10 cellular contexts compared by ENCODE assay signal in the genomic region with DNA sequence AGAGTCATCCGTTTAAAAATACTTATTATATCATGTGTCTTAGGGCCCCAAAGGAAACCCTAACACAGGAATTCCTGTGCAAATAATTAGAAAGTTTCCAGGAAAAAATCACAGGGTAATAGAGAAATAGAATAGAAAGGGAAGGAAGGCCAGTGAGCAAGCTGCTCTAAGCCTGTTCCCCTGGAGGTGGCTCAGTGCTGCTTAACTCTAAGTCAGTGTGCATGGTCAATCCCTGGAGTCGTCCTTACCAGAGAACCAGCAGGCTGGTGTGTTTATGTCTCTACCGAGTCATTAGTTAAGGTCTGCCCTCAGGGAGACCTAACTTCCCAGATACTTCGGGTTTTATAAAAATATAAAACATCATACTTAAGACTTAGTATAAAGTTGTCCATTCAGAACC. TPM values are rescaled to one million over a fixed set of nuclear protein-coding genes. Genes with fewer than 3 reads are reported as not detected.
DNase-seq lines count a peak whose midpoint lies in the region; ATAC-seq, FAIRE-seq and TF ChIP-seq lines count a peak whose summit lies in the region.
"Had no signal": no experiment of that assay in that cellular context is flagged by ENCODE, and none has a peak within 500 bp of the region (broad histone marks: within the 10 kb centered on the region; RNA-seq: fewer than 3 reads in every experiment).

No MANE protein-coding gene starts in this region.

- H3K9me3 Mint-ChIP-seq in nephron progenitor cell, result peaks cover 8% of the 10 kb centered on the region

- peak overlapping the region; percentile 75 for H3K4me2 ChIP-seq in DOHH2 (ENCODE audit: low read length)
- H3K4me2 ChIP-seq in endothelial cell of umbilical vein (ENCODE audit: insufficient read depth, low read length), result peak overlapping the region; percentile 78

- H3K4me3 Mint-ChIP-seq in nephron progenitor cell, result peak overlapping the region; percentile 90
- H3K4me3 Mint-ChIP-seq: activated naive CD8-positive, alpha-beta T cell treated with anti-CD3 and anti-CD28 coated beads, Interleukin-2, amount 10 ng/mL, durations not matched to agents 7 days and 5 days had no signal

- H3K4me1 ChIP-seq in DOHH2 (ENCODE audit: control insufficient read depth, low read length) (peaks cover 22% of the 10 kb centered on the region), endothelial cell of umbilical vein (ENCODE audit: control insufficient read depth, extremely low read depth, insufficient read depth, low read length) (peaks cover 21% of the 10 kb centered on the region), tibial artery (peaks cover 0 to 11% (median 11%) of the 10 kb centered on the region in 4 donors)

- H3K4me1 Mint-ChIP-seq in nephron progenitor cell, result peaks cover 29% of the 10 kb centered on the region

- TF ChIP-seq POLR2A in NB4 (IDR thresholded peaks at IDR 0.05; ENCODE audit: extremely low read depth, insufficient read length) (no peak), endothelial cell of umbilical vein (IDR thresholded peaks at IDR 0.05; ENCODE audit: low read depth, low read length) (no peak)

- H3K27me3 Mint-ChIP-seq in nephron progenitor cell (ENCODE audit: low read depth, poor library complexity), result peaks cover 5% of the 10 kb centered on the region

- peaks cover 11% of the 10 kb centered on the region for H3F3A ChIP-seq in DOHH2 (ENCODE audit: control insufficient read depth, insufficient read depth)

- H3K79me2 ChIP-seq in DOHH2 (ENCODE audit: control insufficient read depth, low read length), result peaks cover 16% of the 10 kb centered on the region
- H3K79me2 ChIP-seq in endothelial cell of umbilical vein (ENCODE audit: control insufficient read depth, insufficient read depth, low read length), result no peaks in the 10 kb centered on the region

- H3K36me3 ChIP-seq in DOHH2 (ENCODE audit: control insufficient read depth, low read length), result no peaks in the 10 kb centered on the region
- no peaks in the 10 kb centered on the region for H3K36me3 ChIP-seq in endothelial cell of umbilical vein (ENCODE audit: control insufficient read depth in 2 of 2, extremely low read depth in 1 of 2, insufficient read depth in 2 of 2, low read length in 2 of 2)
- peaks cover 0 to 13% (median 6%) of the 10 kb centered on the region in 3 donors for H3K36me3 ChIP-seq in tibial artery

- no peak overlapping the region for H2AFZ ChIP-seq in endothelial cell of umbilical vein (ENCODE audit: low read depth, low read length)

- POLR2A ChIA-PET in endothelial cell of umbilical vein (lab: Charles Lee), result no interaction called here

- intact Hi-C loops in endothelial cell of umbilical vein (cut with micrococcal nuclease), result no loop called here
- intact Hi-C loops in tibial artery (cut with DNase I; ENCODE audit: low total_unique reads), result no loop called here

- CTCF ChIA-PET in endothelial cell of umbilical vein (lab: Charles Lee), result interaction anchor here (1.0 to 2.1 kb wide), 5 partner anchors 10 to 317 kb away, joined by 3 to 9 read pairs (median 4); no protein-coding TSS in a partner anchor

- dilution Hi-C loops in endothelial cell of umbilical vein (cut with MboI; ENCODE audit: extremely low pct_ligation_motif_present, low sequenced_read_pairs), result no loop called here

- peak overlapping the region; percentile 17; the same call in 1 of the 2 replicates for H3K4me3 ChIP-seq in DOHH2 (ENCODE audit: low read length)
- H3K4me3 ChIP-seq in NB4 (ENCODE audit: low read depth, low read length), result peak overlapping the region; percentile 14
- H3K4me3 ChIP-seq in endothelial cell of umbilical vein (replicated peaks in 1 of 3; ENCODE audit: insufficient read depth in 1 of 3, low read depth in 1 of 3, low read length in 3 of 3), result peak overlapping the region in 2 of 3 experiments; percentile 4 to 26
- no peak overlapping the region for H3K4me3 ChIP-seq in tibial artery

- H3K9ac ChIP-seq in endothelial cell of umbilical vein (replicated peaks; ENCODE audit: extremely low read depth, insufficient read depth, low read length), result peak overlapping the region; percentile 22

- H3K9me3 ChIP-seq in DOHH2 (ENCODE audit: control insufficient read depth, insufficient read depth, low read length) (no peaks in the 10 kb centered on the region), endothelial cell of umbilical vein (replicated peaks; ENCODE audit: control insufficient read depth, insufficient read depth, low read length) (no peaks in the 10 kb centered on the region), tibial artery (no peaks in the 10 kb centered on the region)

- peaks cover 24% of the 10 kb centered on the region for H3K36me3 Mint-ChIP-seq in nephron progenitor cell (ENCODE audit: low read depth)

- no peaks in the 10 kb centered on the region for H4K20me1 ChIP-seq in DOHH2 (ENCODE audit: control insufficient read depth, insufficient read depth, low read depth, low read length)
- H4K20me1 ChIP-seq in endothelial cell of umbilical vein (replicated peaks; ENCODE audit: control insufficient read depth, extremely low read depth, insufficient read depth, low read length), result no peaks in the 10 kb centered on the region

- peak; percentile 8 for FAIRE-seq in endothelial cell of umbilical vein (lab: Jason Lieb, UNC)

- no peaks in the 10 kb centered on the region for H3K9me1 ChIP-seq in endothelial cell of umbilical vein (replicated peaks; ENCODE audit: control insufficient read depth, extremely low read depth, insufficient read depth, low read length)

- no peak for TF ChIP-seq CTCF in DOHH2 (IDR thresholded peaks at IDR 0.05; ENCODE audit: low read depth, low read length, poor library complexity, severe bottlenecking)
- no peak for TF ChIP-seq CTCF in NB4 (IDR thresholded peaks at IDR 0.05; ENCODE audit: low read depth, low read length)
- peak in 1 of 2 donors; percentile 4 for TF ChIP-seq CTCF in endothelial cell of umbilical vein (IDR thresholded peaks at IDR 0.05; ENCODE audit: extremely low read depth in 1 of 2, insufficient read depth in 1 of 2, low read depth in 1 of 2, low read length in 2 of 2)
- no peak for TF ChIP-seq CTCF in nephron progenitor cell (IDR thresholded peaks at IDR 0.05)
- no peak for TF ChIP-seq CTCF in tibial artery (IDR thresholded peaks at IDR 0.05)

- H3K27ac ChIP-seq in DOHH2 (ENCODE audit: low read depth, low read length), result no peak overlapping the region
- no peak overlapping the region for H3K27ac ChIP-seq in endothelial cell of umbilical vein (ENCODE audit: insufficient read depth, low read depth, low read length)
- H3K27ac ChIP-seq in tibial artery, result no peak overlapping the region

- BruUV-seq in endothelial cell of umbilical vein (replicated peaks; lab: Mats Ljungman, UMichigan), result no TSS peak

- ATAC-seq in GM18511 (IDR thresholded peaks at IDR 0.05; ENCODE audit: unreplicated experiment), result no peak
- ATAC-seq in HG02571 (IDR thresholded peaks at IDR 0.05; ENCODE audit: unreplicated experiment), result no peak

- DNase-seq in NB4 (ENCODE audit: low read depth) (peak; percentile 52), endothelial cell of umbilical vein (ENCODE audit: low read depth, low spot score) (peak; percentile 68), nephron progenitor cell (no peak), tibial artery (no peak), NCI-H345 (lab: John Stamatoyannopoulos, UW) (no peak)
- DNase-seq: activated naive CD8-positive, alpha-beta T cell treated with anti-CD3 and anti-CD28 coated beads, Interleukin-2, amount 10 ng/mL, durations not matched to agents 7 days and 5 days had no signal

- no peak overlapping the region for H3K27ac Mint-ChIP-seq in nephron progenitor cell
- H3K27ac Mint-ChIP-seq: activated naive CD8-positive, alpha-beta T cell treated with anti-CD3 and anti-CD28 coated beads, Interleukin-2, amount 10 ng/mL, durations not matched to agents 7 days and 5 days; T-helper 1 cell treated with Interleukin-12 subunit alpha and Interleukin-12 subunit beta and Interleukin-4 antibody, amounts not matched to agents 30 μg/mL and 1 μg/mL, for 36 hours had no signal

- no peaks in the 10 kb centered on the region for H3K9me2 ChIP-seq in DOHH2 (replicated peaks; ENCODE audit: control insufficient read depth, low read length)

- H3K27me3 ChIP-seq in DOHH2 (ENCODE audit: control insufficient read depth, low read length) (no peaks in the 10 kb centered on the region), endothelial cell of umbilical vein (ENCODE audit: control insufficient read depth in 2 of 2, insufficient read depth in 2 of 2, low read length in 2 of 2) (no peaks in the 10 kb centered on the region), tibial artery (no peaks in the 10 kb centered on the region)

TF ChIP-seq in endothelial cell of umbilical vein, 7 proteins besides CTCF, POLR2A, EP300 and RAD21:
- TF ChIP-seq FOS (IDR thresholded peaks at IDR 0.05; ENCODE audit: borderline replicate concordance, insufficient read depth, low read length) (no peak), JUN (IDR thresholded peaks at IDR 0.05; ENCODE audit: borderline replicate concordance, insufficient read depth, insufficient read length, low read depth) (no peak), GATA2 (IDR thresholded peaks at IDR 0.05; ENCODE audit: insufficient read depth, insufficient read length, low read depth, low read length) (no peak)
- TF ChIP-seq, protein P1, sequence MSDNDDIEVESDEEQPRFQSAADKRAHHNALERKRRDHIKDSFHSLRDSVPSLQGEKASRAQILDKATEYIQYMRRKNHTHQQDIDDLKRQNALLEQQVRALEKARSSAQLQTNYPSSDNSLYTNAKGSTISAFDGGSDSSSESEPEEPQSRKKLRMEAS (IDR thresholded peaks at IDR 0.05; ENCODE audit: insufficient read depth, insufficient read length), result no peak

RNA-seq across cellular contexts. Expression of gene MCF2L2, which starts 21.0 kb away (rescaled TPM):
- 0.99 and 1.1 TPM in 2 replicates for total RNA-seq in endothelial cell of umbilical vein
- 0.15 and 0.41 TPM in 2 replicates for polyA plus RNA-seq in endothelial cell of umbilical vein
- polyA plus RNA-seq in endothelial cell of umbilical vein (2011; cell fraction: cytosol; rRNA removed), result 0.08 and 0.13 TPM in 2 replicates
- 0.39 and 0.95 TPM in 2 replicates for polyA plus RNA-seq in endothelial cell of umbilical vein (2011; cell fraction: nucleus; rRNA removed)
- 0.97 and 1.0 TPM in 2 replicates for polyA plus RNA-seq in endothelial cell of umbilical vein (2012)
- 0.25 and 0.85 TPM in 2 replicates for polyA minus RNA-seq in endothelial cell of umbilical vein
- not detected for polyA minus RNA-seq in endothelial cell of umbilical vein (2011; cell fraction: cytosol; rRNA and poly(A)+ RNA removed)
- 0.87 and 1.4 TPM in 2 replicates for polyA minus RNA-seq in endothelial cell of umbilical vein (2011; cell fraction: nucleus; rRNA and poly(A)+ RNA removed)

Comparison
In these comparisons a context has a peak if more than half of its experiments do, and no peak if none do; other contexts are left out.
1. H3K4me3 ChIP-seq: peak in DOHH2 (single experiment), NB4 (single experiment) and endothelial cell of umbilical vein (2 of 3); none in tibial artery (0 of 2).
2. DNase-seq: peak in NB4 (single experiment) and endothelial cell of umbilical vein (single experiment); none in nephron progenitor cell (single experiment), tibial artery (0 of 2) and NCI-H345 (single experiment).